23 cellular contexts compared by ENCODE assay signal in genomic region chr5:165031361-165031760, GRCh38.
"Had no signal": no experiment of that assay in that cellular context is flagged by ENCODE, and none has a peak within 500 bp of the region (broad histone marks: within the 10 kb centered on the region; RNA-seq: fewer than 3 reads in every experiment).

No MANE protein-coding gene starts in this region.

- H3K27ac ChIP-seq: coronary artery, dorsolateral prefrontal cortex, esophagus muscularis mucosa, foreskin keratinocyte, gastroesophageal sphincter, heart left ventricle, hepatocyte, left lung, lower lobe of right lung had no signal

- H3K4me3 Mint-ChIP-seq: immature natural killer cell, mesothelial cell of epicardium, naive B cell had no signal

- DNase-seq: dermis blood vessel endothelial cell; dorsolateral prefrontal cortex; effector CD4-positive, alpha-beta T cell; effector memory CD4-positive, alpha-beta T cell; foreskin keratinocyte; heart left ventricle; hypothalamus; immature natural killer cell; islet precursor cell; kidney; kidney glomerular epithelial cell; left colon; left lung; left ventricle myocardium superior; lower lobe of right lung; mesenchymal stem cell; mucosa of descending colon; naive B cell had no signal

- H3K27ac Mint-ChIP-seq: immature natural killer cell, mesothelial cell of epicardium had no signal

- H3K4me1 Mint-ChIP-seq: immature natural killer cell, mesothelial cell of epicardium, naive B cell had no signal

- H3K36me3 Mint-ChIP-seq: immature natural killer cell, mesothelial cell of epicardium, naive B cell had no signal

- H3K27me3 Mint-ChIP-seq: naive B cell had no signal
